Comparison of ENCODE assay signal across 22 cellular contexts in the genomic region with DNA sequence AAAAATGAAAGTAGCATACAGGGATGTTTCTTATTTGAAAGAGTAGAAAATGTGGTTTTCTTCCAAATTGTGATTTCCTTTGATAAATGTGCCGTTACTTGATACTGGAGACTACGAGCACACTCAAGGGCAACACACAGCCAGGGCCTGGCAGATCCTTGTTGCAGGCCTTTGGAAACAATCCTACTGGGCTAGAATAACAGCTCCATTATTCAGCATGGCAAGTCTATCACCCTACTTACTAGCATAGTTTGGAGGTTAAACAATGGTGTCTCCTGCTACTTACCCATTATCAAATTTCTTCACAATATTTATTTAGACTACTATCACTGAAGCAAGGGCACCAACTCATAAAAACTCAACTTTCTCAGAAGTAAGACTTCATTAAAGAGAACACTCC.
DNase-seq lines count a peak whose midpoint lies in the region; ATAC-seq and TF ChIP-seq lines count a peak whose summit lies in the region.
"Had no signal": no experiment of that assay in that cellular context is flagged by ENCODE, and none has a peak within 500 bp of the region (broad histone marks: within the 10 kb centered on the region; RNA-seq: fewer than 3 reads in every experiment).

No MANE protein-coding gene starts in this region.

- H3K27me3 ChIP-seq in DND-41 (ENCODE audit: insufficient read depth, low read length, poor library complexity) (no peaks in the 10 kb centered on the region), parathyroid adenoma (ENCODE audit: control insufficient read depth, insufficient read depth, low read length) (no peaks in the 10 kb centered on the region), sigmoid colon (no peaks in the 10 kb centered on the region)

- intact Hi-C loops in sigmoid colon (cut with DNase I) = no loop called here

- H2AFZ ChIP-seq in DND-41 (ENCODE audit: low read depth, low read length) = peak overlapping the region; percentile 0; the same call in 1 of the 2 replicates
- H2AFZ ChIP-seq in parathyroid adenoma = peak overlapping the region; percentile 50

- H3K79me2 ChIP-seq in DND-41 (ENCODE audit: insufficient read depth, low read length) (no peaks in the 10 kb centered on the region), parathyroid adenoma (no peaks in the 10 kb centered on the region)

- 59 to 88% methylated on average over 2 of the region's 2 CpGs for WGBS in sigmoid colon, 2 donors

- DNase-seq in DND-41 = no peak
- DNase-seq in left lobe of liver (ENCODE audit: low spot score) = no peak
- DNase-seq in SW480 (ENCODE audit: low spot score) = no peak
- no peak for DNase-seq in sigmoid colon
- DNase-seq in NCI-H2171 (lab: John Stamatoyannopoulos, UW) = no peak
- DNase-seq: activated CD4-positive, alpha-beta T cell treated with anti-CD3 and anti-CD28 coated beads, Interleukin-2, amount 50 U/mL, for 48 hours; activated naive CD4-positive, alpha-beta T cell treated with anti-CD3 and anti-CD28 coated beads, Interleukin-2, amount 50 U/mL, for 16 hours; activated T-cell treated with anti-CD3 and anti-CD28 coated beads, Interleukin-2, amount 50 U/mL, for 24 hours; CD8-positive, alpha-beta memory T cell; effector memory CD8-positive, alpha-beta T cell; EL; KG1; natural killer cell; NCI-H187; NCI-H510A; retina; Right ventricle myocardium superior; stimulated activated CD4-positive, alpha-beta T cell treated with anti-CD3 and anti-CD28 coated beads, Interleukin-12 subunit alpha, Interleukin-12 subunit beta, amount 100 ng/mL, for 4 hours had no signal

- TF ChIP-seq POLR2A in sigmoid colon (IDR thresholded peaks at IDR 0.05) = no peak

- H4K20me1 ChIP-seq in DND-41 (ENCODE audit: insufficient read depth, low read length) = no peaks in the 10 kb centered on the region

- H3K4me1 ChIP-seq in DND-41 (ENCODE audit: insufficient read depth, low read length) (peaks cover 37% of the 10 kb centered on the region), parathyroid adenoma (peaks cover 13% of the 10 kb centered on the region), sigmoid colon (peaks cover 0 to 15% (median 7%) of the 10 kb centered on the region in 4 donors)

- TF ChIP-seq EP300 in sigmoid colon (IDR thresholded peaks at IDR 0.05) = no peak

- ATAC-seq in DND-41 (ENCODE audit: insufficient read depth, low read depth) (no peak; the same call in 2 of the 3 replicates), left lobe of liver (peak; percentile 29), GM21737 (IDR thresholded peaks at IDR 0.05; ENCODE audit: unreplicated experiment) (no peak)
- ATAC-seq: effector memory CD8-positive, alpha-beta T cell; natural killer cell had no signal

- H3K36me3 ChIP-seq in DND-41 (ENCODE audit: insufficient read depth, low read length) (no peaks in the 10 kb centered on the region), parathyroid adenoma (ENCODE audit: control insufficient read depth, insufficient read depth, low read length) (no peaks in the 10 kb centered on the region), sigmoid colon (no peaks in the 10 kb centered on the region)

- H3K4me2 ChIP-seq in DND-41 (ENCODE audit: insufficient read depth, low read length) (no peak overlapping the region), parathyroid adenoma (ENCODE audit: low read length) (no peak overlapping the region)

- H3K4me3 ChIP-seq in DND-41 (ENCODE audit: low read depth in 1 of 2, low read length in 2 of 2) (no peak overlapping the region), parathyroid adenoma (ENCODE audit: low read depth, low read length) (no peak overlapping the region), sigmoid colon (no peak overlapping the region)
- H3K4me3 ChIP-seq: lung had no signal

- H3K9ac ChIP-seq in DND-41 (ENCODE audit: low read depth, low read length) (no peak overlapping the region), parathyroid adenoma (no peak overlapping the region)

- H3K27ac ChIP-seq in DND-41 (ENCODE audit: low read length) (peak overlapping the region; percentile 56; the same call in 1 of the 2 replicates), VCaP (peak overlapping the region; percentile 79), parathyroid adenoma (no peak overlapping the region), sigmoid colon (no peak overlapping the region)

- H3K9me3 ChIP-seq in DND-41 (ENCODE audit: insufficient read depth, low read length, severe bottlenecking) (no peaks in the 10 kb centered on the region), parathyroid adenoma (ENCODE audit: control insufficient read depth, low read length) (no peaks in the 10 kb centered on the region), sigmoid colon (no peaks in the 10 kb centered on the region)

- no peak for TF ChIP-seq CTCF in DND-41 (IDR thresholded peaks at IDR 0.05; ENCODE audit: borderline replicate concordance, extremely low read depth, low read length, poor library complexity, severe bottlenecking)
- TF ChIP-seq CTCF in VCaP (conservative IDR thresholded peaks at IDR 0.05) = no peak
- TF ChIP-seq CTCF in parathyroid adenoma (IDR thresholded peaks at IDR 0.05) = no peak
- no peak for TF ChIP-seq CTCF in sigmoid colon (IDR thresholded peaks at IDR 0.05)

Comparison
In these comparisons a context has a peak if more than half of its experiments do, and no peak if none do; other contexts are left out.
1. H3K27ac ChIP-seq: peak in DND-41 (single experiment) and VCaP (single experiment); none in parathyroid adenoma (single experiment) and sigmoid colon (0 of 4).